In the genomic region with DNA sequence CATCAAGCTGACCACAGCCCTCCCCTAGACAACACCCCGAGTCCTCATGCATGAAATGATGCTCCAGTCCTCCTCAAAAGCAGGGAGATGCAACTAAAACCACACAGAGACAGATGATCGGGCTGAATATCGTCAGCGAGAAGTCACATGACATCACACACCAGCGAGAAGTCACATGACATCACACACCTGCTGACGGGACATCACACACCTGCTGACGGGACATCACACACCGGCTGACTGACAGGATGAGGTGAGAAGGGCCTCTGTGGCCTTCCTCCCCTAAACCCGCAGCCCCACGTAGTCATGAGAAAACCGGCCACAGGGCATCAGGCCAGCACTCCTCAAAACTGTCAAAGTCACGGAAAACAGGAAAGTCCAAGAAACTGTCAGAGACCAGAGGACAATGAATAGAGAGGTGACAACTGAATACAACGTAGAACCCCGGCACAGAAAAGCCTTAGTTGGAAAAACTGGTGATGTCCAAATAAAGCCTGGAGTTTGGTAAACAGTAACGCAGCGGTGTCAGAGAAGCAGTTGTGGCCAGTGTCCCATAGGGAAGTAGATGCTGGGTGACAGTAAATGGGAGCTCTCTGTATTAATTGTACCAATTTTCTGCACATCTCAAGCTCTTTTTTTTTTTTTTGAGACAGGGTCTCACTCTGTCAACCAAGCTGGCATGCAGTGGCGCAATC, we compare ENCODE assay signal across 10 cellular contexts. TPM values are rescaled to one million over a fixed set of nuclear protein-coding genes. Genes with fewer than 3 reads are reported as not detected.
DNase-seq lines count a peak whose midpoint lies in the region; ATAC-seq and TF ChIP-seq lines count a peak whose summit lies in the region.
"Had no signal": no experiment of that assay in that cellular context is flagged by ENCODE, and none has a peak within 500 bp of the region (broad histone marks: within the 10 kb centered on the region; RNA-seq: fewer than 3 reads in every experiment).

No MANE protein-coding gene starts in this region.

- POLR2A ChIA-PET in activated CD8-positive, alpha-beta T cell treated with anti-CD3 and anti-CD28 coated beads, Interleukin-2, amount 10 ng/mL, durations not matched to agents 7 days and 5 days (lab: Charles Lee): interaction anchor here (0.9 to 1.1 kb wide), 2 partner anchors 12 to 17 kb away, joined by 3 read pairs; no protein-coding TSS in a partner anchor

- H2AFZ ChIP-seq in Karpas-422 (ENCODE audit: low read length): no peak overlapping the region

- H3K4me3 ChIP-seq in esophagus squamous epithelium: peak overlapping the region in 1 of 4 donors; percentile 18
- H3K4me3 ChIP-seq in Karpas-422 (ENCODE audit: low read length): no peak overlapping the region
- no peak overlapping the region for H3K4me3 ChIP-seq in suprapubic skin
- H3K4me3 ChIP-seq: SK-N-MC had no signal

- TF ChIP-seq CTCF in esophagus squamous epithelium (IDR thresholded peaks at IDR 0.05): no peak
- TF ChIP-seq CTCF in suprapubic skin (IDR thresholded peaks at IDR 0.05): no peak

- peak; percentile 73 for DNase-seq in activated effector memory CD4-positive, alpha-beta T cell treated with anti-CD3 and anti-CD28 coated beads, Interleukin-2, amount 50 U/mL, for 16 hours
- DNase-seq in activated effector memory CD4-positive, alpha-beta T cell treated with Interleukin-2 at 50 U/mL for 16 hours: no peak
- DNase-seq in activated CD8-positive, alpha-beta T cell treated with anti-CD3 and anti-CD28 coated beads, Interleukin-2, amount 10 ng/mL, durations not matched to agents 7 days and 5 days: peak; percentile 70
- DNase-seq in esophagus squamous epithelium (lab: John Stamatoyannopoulos, UW): no peak
- DNase-seq in substantia nigra (lab: John Stamatoyannopoulos, UW): peak in 2 of 49 donors; percentile 17 to 25
- DNase-seq in Karpas-422: no peak
- DNase-seq in suprapubic skin (ENCODE audit: low spot score in 2 of 2): no peak
- DNase-seq: NCI-H1930 had no signal

- peak overlapping the region; percentile 16 to 58 (median 38) for H3K27ac ChIP-seq in esophagus squamous epithelium
- H3K27ac ChIP-seq in substantia nigra (ENCODE audit: low read depth, low read length, poor library complexity, severe bottlenecking): peak overlapping the region; percentile 52
- H3K27ac ChIP-seq in Karpas-422 (ENCODE audit: low read length): no peak overlapping the region
- H3K27ac ChIP-seq in suprapubic skin: no peak overlapping the region
- H3K27ac ChIP-seq: SK-N-MC had no signal

- WGBS in esophagus squamous epithelium, 2 donors: 61 to 75% methylated on average over 14 to 17 of the region's 17 CpGs
- WGBS in suprapubic skin: 77% methylated on average over 17 of the region's 17 CpGs

- no peak overlapping the region for H3K9ac ChIP-seq in Karpas-422 (ENCODE audit: low read length)

- H3K4me3 Mint-ChIP-seq in activated CD8-positive, alpha-beta T cell treated with anti-CD3 and anti-CD28 coated beads, Interleukin-2, amount 10 ng/mL, durations not matched to agents 7 days and 5 days: peak overlapping the region; percentile 13

- TF ChIP-seq POLR2A in esophagus squamous epithelium (IDR thresholded peaks at IDR 0.05) (no peak), suprapubic skin (IDR thresholded peaks at IDR 0.05) (no peak)

- H3K36me3 Mint-ChIP-seq in activated CD8-positive, alpha-beta T cell treated with anti-CD3 and anti-CD28 coated beads, Interleukin-2, amount 10 ng/mL, durations not matched to agents 7 days and 5 days (ENCODE audit: low read depth): peaks cover 45% of the 10 kb centered on the region

- H3K27me3 Mint-ChIP-seq in activated CD8-positive, alpha-beta T cell treated with anti-CD3 and anti-CD28 coated beads, Interleukin-2, amount 10 ng/mL, durations not matched to agents 7 days and 5 days (ENCODE audit: low read depth): no peaks in the 10 kb centered on the region

- H3K4me1 Mint-ChIP-seq in activated CD8-positive, alpha-beta T cell treated with anti-CD3 and anti-CD28 coated beads, Interleukin-2, amount 10 ng/mL, durations not matched to agents 7 days and 5 days (ENCODE audit: low read depth): peaks cover 56% of the 10 kb centered on the region

- intact Hi-C loops in esophagus squamous epithelium (cut with DNase I): no loop called here

- no peaks in the 10 kb centered on the region for H3K9me2 ChIP-seq in Karpas-422 (replicated peaks; ENCODE audit: insufficient read depth, low read length)

- no peak overlapping the region for H3K4me2 ChIP-seq in Karpas-422 (ENCODE audit: low read depth, low read length, poor library complexity, severe bottlenecking)

- H3K9me3 Mint-ChIP-seq in activated CD8-positive, alpha-beta T cell treated with anti-CD3 and anti-CD28 coated beads, Interleukin-2, amount 10 ng/mL, durations not matched to agents 7 days and 5 days (ENCODE audit: insufficient read depth): no peaks in the 10 kb centered on the region

- CTCF ChIA-PET in activated CD8-positive, alpha-beta T cell treated with anti-CD3 and anti-CD28 coated beads, Interleukin-2, amount 10 ng/mL, durations not matched to agents 7 days and 5 days (lab: Charles Lee): no interaction called here

- H3K36me3 ChIP-seq in esophagus squamous epithelium: peaks cover 0 to 8% (median 0%) of the 10 kb centered on the region in 3 donors
- H3K36me3 ChIP-seq in Karpas-422 (ENCODE audit: insufficient read depth, low read length): no peaks in the 10 kb centered on the region
- no peaks in the 10 kb centered on the region for H3K36me3 ChIP-seq in suprapubic skin

- peak overlapping the region; percentile 86 for H3K27ac Mint-ChIP-seq in activated CD8-positive, alpha-beta T cell treated with anti-CD3 and anti-CD28 coated beads, Interleukin-2, amount 10 ng/mL, durations not matched to agents 7 days and 5 days

- TF ChIP-seq EP300 in suprapubic skin (IDR thresholded peaks at IDR 0.05): no peak

- H3K79me2 ChIP-seq in Karpas-422 (ENCODE audit: low read length): no peaks in the 10 kb centered on the region

- no peaks in the 10 kb centered on the region for H4K20me1 ChIP-seq in Karpas-422 (ENCODE audit: insufficient read depth, low read depth, low read length)

- H3K27me3 ChIP-seq in esophagus squamous epithelium (no peaks in the 10 kb centered on the region), Karpas-422 (ENCODE audit: low read length) (no peaks in the 10 kb centered on the region), suprapubic skin (no peaks in the 10 kb centered on the region)

- H3K9me3 ChIP-seq in esophagus squamous epithelium (no peaks in the 10 kb centered on the region), Karpas-422 (ENCODE audit: low read length) (no peaks in the 10 kb centered on the region), suprapubic skin (no peaks in the 10 kb centered on the region)

- H3K4me1 ChIP-seq in esophagus squamous epithelium (peaks cover 3 to 68% (median 33%) of the 10 kb centered on the region in 3 donors), Karpas-422 (ENCODE audit: low read length) (no peaks in the 10 kb centered on the region), suprapubic skin (peaks cover 20% of the 10 kb centered on the region)

- peak; percentile 25 for ATAC-seq in activated CD8-positive, alpha-beta T cell treated with anti-CD3 and anti-CD28 coated beads, Interleukin-2, amount 10 ng/mL, durations not matched to agents 7 days and 5 days
- no peak for ATAC-seq in HG03280 (IDR thresholded peaks at IDR 0.05; ENCODE audit: unreplicated experiment)

RNA-seq across cellular contexts. Expression of a gene that starts 14.3 kb away (rescaled TPM):
- 10 to 100 TPM; 79.4 to 80.5 TPM for total RNA-seq in activated CD8-positive, alpha-beta T cell treated with anti-CD3 and anti-CD28 coated beads, Interleukin-2, amount 10 ng/mL, durations not matched to agents 7 days and 5 days
- total RNA-seq in esophagus squamous epithelium (10 to 100 TPM; 13.7 to 44.4 (median 34.4) TPM), suprapubic skin (10 to 100 TPM; 48.8 to 82.2 (median 72.8) TPM)
- 2.6 TPM in 1 of 2 replicates, not detected in the other for total RNA-seq in Karpas-422 (2014; rRNA removed; shearing (Covaris generic); ENCODE audit: low replicate concordance)

Comparison
In these comparisons a context has a peak if more than half of its experiments do, and no peak if none do; other contexts are left out.
1. DNase-seq: peak in activated effector memory CD4-positive, alpha-beta T cell treated with anti-CD3 and anti-CD28 coated beads, Interleukin-2, amount 50 U/mL, for 16 hours (single experiment) and activated CD8-positive, alpha-beta T cell treated with anti-CD3 and anti-CD28 coated beads, Interleukin-2, amount 10 ng/mL, durations not matched to agents 7 days and 5 days (single experiment); none in activated effector memory CD4-positive, alpha-beta T cell treated with Interleukin-2 at 50 U/mL for 16 hours (single experiment), esophagus squamous epithelium (single experiment), Karpas-422 (single experiment) and suprapubic skin (0 of 2).
2. H3K27ac ChIP-seq: peak in esophagus squamous epithelium (4 of 4) and substantia nigra (single experiment); none in Karpas-422 (single experiment) and suprapubic skin (single experiment).